13 cellular contexts compared by ENCODE assay signal in the genomic region with DNA sequence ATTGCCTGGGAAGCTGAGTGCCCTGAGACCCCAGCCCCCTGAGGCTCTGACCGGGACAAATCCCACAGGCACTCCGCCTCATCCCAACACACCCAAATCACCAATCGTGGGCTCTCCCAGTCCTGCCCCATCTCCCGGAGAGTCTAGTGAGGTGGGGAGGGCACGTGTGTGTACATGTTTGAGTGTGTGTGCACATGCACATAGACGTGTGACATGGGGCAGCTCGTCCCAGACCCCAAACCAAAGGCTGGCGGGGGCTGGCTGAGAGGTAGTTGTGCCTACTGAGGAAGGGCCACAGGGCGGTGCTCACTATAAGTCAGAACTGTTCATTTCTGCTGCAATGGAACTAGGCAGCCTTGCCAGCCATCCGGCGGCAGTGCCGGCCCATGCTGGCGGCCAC. TPM values are rescaled to one million over a fixed set of nuclear protein-coding genes. Genes with fewer than 3 reads are reported as not detected.
DNase-seq lines count a peak whose midpoint lies in the region; ATAC-seq, FAIRE-seq and TF ChIP-seq lines count a peak whose summit lies in the region.
"Had no signal": no experiment of that assay in that cellular context is flagged by ENCODE, and none has a peak within 500 bp of the region (broad histone marks: within the 10 kb centered on the region; RNA-seq: fewer than 3 reads in every experiment).

No MANE protein-coding gene starts in this region.

- WGBS in H1 (ENCODE audit: extremely low coverage in 1 of 2, insufficient coverage in 1 of 2, insufficient read length in 1 of 2, insufficient replicate concordance in 2 of 2, low coverage in 1 of 2, low lambda C conversion rate in 2 of 2, missing lambda C conversion rate in 1 of 2), 2 experiments = 89% methylated on average over 13 of the region's 13 CpGs; no CpG with 5 or more reads in 1 of the 2 experiments
- 86% methylated on average over 10 of the region's 13 CpGs for WGBS in mesenchymal stem cell

- TF ChIP-seq CTCF in H1 (IDR thresholded peaks at IDR 0.05; ENCODE audit: control extremely low read depth in 1 of 3, insufficient read depth in 1 of 3, low read depth in 1 of 3, low read length in 3 of 3) = no peak

- TF ChIP-seq RAD21 in H1 (IDR thresholded peaks at IDR 0.05 in 1 of 2, conservative IDR thresholded peaks at IDR 0.05 in 1 of 2; ENCODE audit: low read depth in 2 of 2, low read length in 2 of 2) = no peak

- POLR2A ChIA-PET in H1 (lab: Charles Lee; ENCODE audit: partially characterized antibody) = interaction anchor here (1.0 to 1.9 kb wide), 3 partner anchors 9 to 61 kb away, joined by 3 to 8 read pairs (median 3); no protein-coding TSS in a partner anchor

- H3K23me2 ChIP-seq in H1 (ENCODE audit: low read depth, low read length) = no peaks in the 10 kb centered on the region

- no peaks in the 10 kb centered on the region for H3K36me3 ChIP-seq in H1 (ENCODE audit: control insufficient read depth in 2 of 4, insufficient read depth in 4 of 4, low read length in 3 of 4)
- H3K36me3 ChIP-seq in skeletal muscle tissue (ENCODE audit: control insufficient read depth in 3 of 3, insufficient read depth in 3 of 3, low read length in 3 of 3) = peaks cover 2 to 11% (median 7%) of the 10 kb centered on the region in 3 donors
- peaks cover 18 to 19% of the 10 kb centered on the region in 2 experiments for H3K36me3 ChIP-seq in mesenchymal stem cell (ENCODE audit: control insufficient read depth in 1 of 2, insufficient read depth in 2 of 2, low read depth in 1 of 2, low read length in 2 of 2)

- H3K18ac ChIP-seq in H1 (ENCODE audit: extremely low read depth, low read length) = no peak overlapping the region
- no peak overlapping the region for H3K18ac ChIP-seq in mesenchymal stem cell (ENCODE audit: low read depth in 1 of 2, low read length in 2 of 2)

- H3K14ac ChIP-seq in H1 (ENCODE audit: insufficient read length) (no peak overlapping the region), mesenchymal stem cell (ENCODE audit: low read length in 2 of 2) (no peak overlapping the region)

- CTCF ChIA-PET in H1 (lab: Charles Lee; ENCODE audit: partially characterized antibody) = interaction anchor here (0.8 to 9.7 kb wide), 3 partner anchors 9 to 68 kb away, joined by 3 to 87 read pairs (median 3); partner anchors contain the start of gene SNAI3

- H3K9me3 ChIP-seq in H1 (ENCODE audit: insufficient read depth in 2 of 2, low read depth in 1 of 2, low read length in 1 of 2) = no peaks in the 10 kb centered on the region
- no peaks in the 10 kb centered on the region for H3K9me3 ChIP-seq in skeletal muscle tissue (ENCODE audit: control insufficient read depth in 3 of 3, low read length in 3 of 3)
- no peaks in the 10 kb centered on the region for H3K9me3 ChIP-seq in mesenchymal stem cell (ENCODE audit: control insufficient read depth, low read length)
- H3K9me3 ChIP-seq: A549, BLaER1, Caco-2 had no signal

- H2BK5ac ChIP-seq in H1 (ENCODE audit: low read depth, low read length) (no peak overlapping the region), mesenchymal stem cell (ENCODE audit: low read depth, low read length, poor library complexity, severe bottlenecking) (no peak overlapping the region)

- FAIRE-seq in H1 (lab: Jason Lieb, UNC) = no peak
- FAIRE-seq: A549, HTR-8/SVneo had no signal

- no peaks in the 10 kb centered on the region for H3K79me2 ChIP-seq in H1 (ENCODE audit: control insufficient read depth in 1 of 2, insufficient read depth in 2 of 2, low read length in 2 of 2)

- peaks cover 0 to 4% of the 10 kb centered on the region in 2 experiments for H4K20me1 ChIP-seq in H1 (replicated peaks in 1 of 2; ENCODE audit: control insufficient read depth in 1 of 2, insufficient read depth in 2 of 2, low read length in 2 of 2)
- H4K20me1 ChIP-seq: BLaER1 had no signal

- H4K8ac ChIP-seq in H1 (ENCODE audit: extremely low read depth, insufficient read depth, low read length) = 0 out of 2 replicates have a peak overlapping the region, but pooled peaks have one; percentile 16
- H4K8ac ChIP-seq in mesenchymal stem cell (ENCODE audit: low read length) = no peak overlapping the region

- no peak overlapping the region for H4K5ac ChIP-seq in H1 (ENCODE audit: insufficient read length, low read depth, low read length)

- no peaks in the 10 kb centered on the region for H3K4me1 ChIP-seq in H1 (replicated peaks in 1 of 4; ENCODE audit: control insufficient read depth in 3 of 4, insufficient read depth in 4 of 4, low read length in 3 of 4)
- H3K4me1 ChIP-seq in skeletal muscle tissue (ENCODE audit: control insufficient read depth in 3 of 3, insufficient read depth in 3 of 3, low read length in 3 of 3) = peaks cover 63 to 84% (median 66%) of the 10 kb centered on the region in 3 donors
- peaks cover 8% of the 10 kb centered on the region for H3K4me1 ChIP-seq in mesenchymal stem cell (ENCODE audit: control insufficient read depth, insufficient read depth, low read depth, low read length)
- H3K4me1 ChIP-seq: A549, Caco-2 had no signal

- H2AFZ ChIP-seq in H1 (ENCODE audit: low read length) (no peak overlapping the region), mesenchymal stem cell (ENCODE audit: low read depth, low read length) (no peak overlapping the region)
- H2AFZ ChIP-seq: GM23248 had no signal

- H3K27ac ChIP-seq in H1 (ENCODE audit: low read depth, low read length) = no peak overlapping the region
- H3K27ac ChIP-seq in skeletal muscle tissue (ENCODE audit: low read depth, low read length) = no peak overlapping the region
- no peak overlapping the region for H3K27ac ChIP-seq in mesenchymal stem cell (ENCODE audit: low read length, poor library complexity, severe bottlenecking)
- H3K27ac ChIP-seq: A549, BLaER1, GM23248 had no signal

- H3K23ac ChIP-seq in H1 (ENCODE audit: insufficient read length) (no peak overlapping the region), mesenchymal stem cell (ENCODE audit: low read length in 2 of 2) (no peak overlapping the region)

- H3K9ac ChIP-seq in H1 (replicated peaks in 1 of 4; ENCODE audit: extremely low read depth in 1 of 4, low read depth in 3 of 4, low read length in 3 of 4) = no peak overlapping the region
- peak overlapping the region in 2 of 3 donors; percentile 2 to 3 for H3K9ac ChIP-seq in skeletal muscle tissue (ENCODE audit: low read depth in 1 of 3, low read length in 3 of 3)
- H3K9ac ChIP-seq in mesenchymal stem cell (ENCODE audit: low read length) = no peak overlapping the region
- H3K9ac ChIP-seq: BLaER1, GM23248 had no signal

- H2BK120ac ChIP-seq in H1 (replicated peaks; ENCODE audit: low read depth, low read length) (no peak overlapping the region), mesenchymal stem cell (ENCODE audit: low read depth, low read length) (no peak overlapping the region)

- H3K27me3 ChIP-seq in H1 (replicated peaks in 1 of 4; ENCODE audit: control insufficient read depth in 3 of 4, extremely low read depth in 1 of 4, insufficient read depth in 3 of 4, low read length in 3 of 4) (no peaks in the 10 kb centered on the region), skeletal muscle tissue (ENCODE audit: control insufficient read depth in 3 of 3, insufficient read depth in 3 of 3, low read length in 3 of 3) (peaks cover 0 to 23% (median 7%) of the 10 kb centered on the region in 3 donors), mesenchymal stem cell (ENCODE audit: control insufficient read depth in 1 of 2, insufficient read depth in 1 of 2, low read length in 2 of 2) (peaks cover 20 to 48% of the 10 kb centered on the region in 2 experiments)
- H3K27me3 ChIP-seq: BLaER1 had no signal

- TF ChIP-seq POLR2A in GM15510 (IDR thresholded peaks at IDR 0.05; ENCODE audit: borderline replicate concordance, extremely low read depth, insufficient read length) (peak; percentile 6), H1 (IDR thresholded peaks at IDR 0.05; ENCODE audit: control extremely low read depth in 1 of 2, low read depth in 2 of 2, low read length in 2 of 2) (no peak)

- TF ChIP-seq EP300 in H1 (IDR thresholded peaks at IDR 0.05; ENCODE audit: borderline replicate concordance in 1 of 2, low read depth in 2 of 2, low read length in 2 of 2) = no peak

- no peak overlapping the region for H3K56ac ChIP-seq in H1 (replicated peaks; ENCODE audit: insufficient read length, low read depth, low read length)

- H3K4me3 ChIP-seq in H1 (ENCODE audit: extremely low read depth in 1 of 4, insufficient read depth in 2 of 4, low read depth in 3 of 4, low read length in 4 of 4) = no peak overlapping the region
- no peak overlapping the region for H3K4me3 ChIP-seq in skeletal muscle tissue (ENCODE audit: low read length in 3 of 3)
- no peak overlapping the region for H3K4me3 ChIP-seq in mesenchymal stem cell (ENCODE audit: insufficient read depth in 1 of 2, low read depth in 1 of 2, low read length in 2 of 2)
- H3K4me3 ChIP-seq: A549, BLaER1, GM23248 had no signal

- no peak overlapping the region for H3K4me2 ChIP-seq in H1 (ENCODE audit: insufficient read depth in 1 of 2, low read depth in 2 of 2, low read length in 2 of 2)
- no peak overlapping the region for H3K4me2 ChIP-seq in mesenchymal stem cell (ENCODE audit: low read length, poor library complexity, severe bottlenecking)
- H3K4me2 ChIP-seq: A549, BLaER1 had no signal

- H3K79me1 ChIP-seq in H1 (ENCODE audit: low read depth, low read length) (no peaks in the 10 kb centered on the region), mesenchymal stem cell (replicated peaks; ENCODE audit: low read length, poor library complexity, severe bottlenecking) (no peaks in the 10 kb centered on the region)

- DNase-seq in H1 (ENCODE audit: low read depth in 1 of 2, low spot score in 2 of 2) = no peak
- DNase-seq in mesenchymal stem cell = no peak
- DNase-seq: Caco-2; CD8-positive, alpha-beta memory T cell; DND-41; GDM1; GM23248 had no signal

- no peak overlapping the region for H2BK12ac ChIP-seq in H1 (ENCODE audit: low read depth, low read length)
- no peak overlapping the region for H2BK12ac ChIP-seq in mesenchymal stem cell (ENCODE audit: low read length in 2 of 2)

- H2AK5ac ChIP-seq in H1 (ENCODE audit: low read depth, low read length) (no peak overlapping the region), mesenchymal stem cell (ENCODE audit: low read length, severe bottlenecking) (no peak overlapping the region)

- H2BK15ac ChIP-seq in H1 (ENCODE audit: low read length) (no peak overlapping the region), mesenchymal stem cell (ENCODE audit: low read depth, poor library complexity, severe bottlenecking) (no peak overlapping the region)

- H3K4ac ChIP-seq in H1 (replicated peaks; ENCODE audit: insufficient read length, low read depth, low read length) (no peak overlapping the region), mesenchymal stem cell (ENCODE audit: low read depth in 1 of 2, low read length in 2 of 2) (no peak overlapping the region)

- no peak overlapping the region for H4K91ac ChIP-seq in H1 (replicated peaks; ENCODE audit: insufficient read length, low read length)
- H4K91ac ChIP-seq in mesenchymal stem cell (ENCODE audit: low read length) = no peak overlapping the region

- ATAC-seq in esophagus mucosa = no peak
- ATAC-seq: A549 had no signal

- no peak overlapping the region for H2BK20ac ChIP-seq in H1 (ENCODE audit: low read length)

RNA-seq across cellular contexts. Expression of gene SNAI3, which starts 8.6 kb away (rescaled TPM):
- 8.5 and 8.7 TPM in 2 replicates for total RNA-seq in H1 (2021; fragmentation: NEBNext Ultra II Directional; extraction: Animal tissue kit (Norgen Biotek cat#: 25700))
- 13.3 and 15.8 TPM in 2 replicates for polyA plus RNA-seq in H1 (2011; rRNA removed)
- 9.4 TPM for polyA plus RNA-seq in H1 (2011; cell fraction: cytosol; rRNA removed)
- 11.3 TPM for polyA plus RNA-seq in H1 (2011; cell fraction: nucleus; rRNA removed)
- 5.5 to 8.7 TPM (median 8.3 TPM) in 4 replicates for polyA plus RNA-seq in H1 (2012, experiment 1 of 2)
- 9.6 TPM for polyA plus RNA-seq in H1 (2012, experiment 2 of 2)
- polyA plus RNA-seq in H1 (2013, experiment 1 of 2) = 9.0 TPM
- 9.0 TPM for polyA plus RNA-seq in H1 (2013, experiment 2 of 2)
- polyA minus RNA-seq in H1 (2011; rRNA and poly(A)+ RNA removed) = 4.3 and 5.2 TPM in 2 replicates
- 7.3 TPM for polyA minus RNA-seq in H1 (2011; cell fraction: cytosol; rRNA and poly(A)+ RNA removed)
- polyA minus RNA-seq in H1 (2011; cell fraction: nucleus; rRNA and poly(A)+ RNA removed) = 4.7 TPM
- total RNA-seq in skeletal muscle tissue (8.4 TPM), esophagus mucosa (0.28 TPM)
- polyA plus RNA-seq in mesenchymal stem cell (2013, experiment 1 of 2) = 0.06 TPM
- polyA plus RNA-seq in mesenchymal stem cell (2013, experiment 2 of 2) = 0.10 TPM
- total RNA-seq: GM23248 had no signal
- polyA plus RNA-seq: A549 had no signal

RNA-seq across cellular contexts. Expression of gene MVD, which starts 14.8 kb away (rescaled TPM):
- 77.3 and 80.6 TPM in 2 replicates for total RNA-seq in H1 (2021; fragmentation: NEBNext Ultra II Directional; extraction: Animal tissue kit (Norgen Biotek cat#: 25700))
- polyA plus RNA-seq in H1 (2011; rRNA removed) = 47.2 and 72.1 TPM in 2 replicates
- 74.6 TPM for polyA plus RNA-seq in H1 (2011; cell fraction: cytosol; rRNA removed)
- polyA plus RNA-seq in H1 (2011; cell fraction: nucleus; rRNA removed) = 130 TPM
- polyA plus RNA-seq in H1 (2012, experiment 1 of 2) = 52.7 to 95.2 TPM (median 88.5 TPM) in 4 replicates
- polyA plus RNA-seq in H1 (2012, experiment 2 of 2) = 64.7 TPM
- polyA plus RNA-seq in H1 (2013, experiment 1 of 2) = 71.4 TPM
- 71.3 TPM for polyA plus RNA-seq in H1 (2013, experiment 2 of 2)
- 15.9 and 21.7 TPM in 2 replicates for polyA minus RNA-seq in H1 (2011; rRNA and poly(A)+ RNA removed)
- polyA minus RNA-seq in H1 (2011; cell fraction: cytosol; rRNA and poly(A)+ RNA removed) = 39.8 TPM
- polyA minus RNA-seq in H1 (2011; cell fraction: nucleus; rRNA and poly(A)+ RNA removed) = 41.1 TPM
- total RNA-seq in skeletal muscle tissue (14.1 TPM), esophagus mucosa (154 TPM)
- polyA plus RNA-seq in mesenchymal stem cell (2013, experiment 1 of 2) = 120 TPM
- 109 TPM for polyA plus RNA-seq in mesenchymal stem cell (2013, experiment 2 of 2)

RNA-seq across cellular contexts. Expression of gene CYBA, which starts 26.9 kb away (rescaled TPM):
- total RNA-seq in H1 (2021; fragmentation: NEBNext Ultra II Directional; extraction: Animal tissue kit (Norgen Biotek cat#: 25700)) = 136 and 161 TPM in 2 replicates
- 254 and 340 TPM in 2 replicates for polyA plus RNA-seq in H1 (2011; rRNA removed)
- 233 TPM for polyA plus RNA-seq in H1 (2011; cell fraction: cytosol; rRNA removed)
- 322 TPM for polyA plus RNA-seq in H1 (2011; cell fraction: nucleus; rRNA removed)
- 69.1 to 193 TPM (median 184 TPM) in 4 replicates for polyA plus RNA-seq in H1 (2012, experiment 1 of 2)
- polyA plus RNA-seq in H1 (2012, experiment 2 of 2) = 245 TPM
- 267 TPM for polyA plus RNA-seq in H1 (2013, experiment 1 of 2)
- polyA plus RNA-seq in H1 (2013, experiment 2 of 2) = 285 TPM
- 41.6 and 53.9 TPM in 2 replicates for polyA minus RNA-seq in H1 (2011; rRNA and poly(A)+ RNA removed)
- 80.0 TPM for polyA minus RNA-seq in H1 (2011; cell fraction: cytosol; rRNA and poly(A)+ RNA removed)
- polyA minus RNA-seq in H1 (2011; cell fraction: nucleus; rRNA and poly(A)+ RNA removed) = 68.6 TPM
- total RNA-seq in skeletal muscle tissue = 90.8 TPM
- 319 TPM for polyA plus RNA-seq in mesenchymal stem cell (2013, experiment 1 of 2)
- 325 TPM for polyA plus RNA-seq in mesenchymal stem cell (2013, experiment 2 of 2)
- total RNA-seq in esophagus mucosa = 66.3 TPM

RNA-seq across cellular contexts. Expression of gene RNF166, which starts 28.5 kb away (rescaled TPM):
- total RNA-seq in H1 (2021; fragmentation: NEBNext Ultra II Directional; extraction: Animal tissue kit (Norgen Biotek cat#: 25700)) = 28.7 and 31.2 TPM in 2 replicates
- polyA plus RNA-seq in H1 (2011; rRNA removed) = 29.8 and 36.6 TPM in 2 replicates
- 33.3 TPM for polyA plus RNA-seq in H1 (2011; cell fraction: cytosol; rRNA removed)
- 86.5 TPM for polyA plus RNA-seq in H1 (2011; cell fraction: nucleus; rRNA removed)
- 11.9 to 24.8 TPM (median 22.4 TPM) in 4 replicates for polyA plus RNA-seq in H1 (2012, experiment 1 of 2)
- polyA plus RNA-seq in H1 (2012, experiment 2 of 2) = 21.8 TPM
- polyA plus RNA-seq in H1 (2013, experiment 1 of 2) = 24.2 TPM
- polyA plus RNA-seq in H1 (2013, experiment 2 of 2) = 22.1 TPM
- polyA minus RNA-seq in H1 (2011; rRNA and poly(A)+ RNA removed) = 11.7 and 12.3 TPM in 2 replicates
- 23.6 TPM for polyA minus RNA-seq in H1 (2011; cell fraction: cytosol; rRNA and poly(A)+ RNA removed)
- 24.6 TPM for polyA minus RNA-seq in H1 (2011; cell fraction: nucleus; rRNA and poly(A)+ RNA removed)
- total RNA-seq in skeletal muscle tissue = 12.0 TPM
- 12.6 TPM for polyA plus RNA-seq in mesenchymal stem cell (2013, experiment 1 of 2)
- polyA plus RNA-seq in mesenchymal stem cell (2013, experiment 2 of 2) = 10.8 TPM
- 4.7 TPM for total RNA-seq in esophagus mucosa

RNA-seq across cellular contexts. Expression of gene CTU2, which starts 28.6 kb away (rescaled TPM):
- total RNA-seq in H1 (2021; fragmentation: NEBNext Ultra II Directional; extraction: Animal tissue kit (Norgen Biotek cat#: 25700)) = 42.9 and 49.7 TPM in 2 replicates
- 32.7 and 45.4 TPM in 2 replicates for polyA plus RNA-seq in H1 (2011; rRNA removed)
- polyA plus RNA-seq in H1 (2011; cell fraction: cytosol; rRNA removed) = 29.7 TPM
- 60.2 TPM for polyA plus RNA-seq in H1 (2011; cell fraction: nucleus; rRNA removed)
- polyA plus RNA-seq in H1 (2012, experiment 1 of 2) = 22.3 to 36.0 TPM (median 28.1 TPM) in 4 replicates
- polyA plus RNA-seq in H1 (2012, experiment 2 of 2) = 31.0 TPM
- polyA plus RNA-seq in H1 (2013, experiment 1 of 2) = 62.2 TPM
- 60.5 TPM for polyA plus RNA-seq in H1 (2013, experiment 2 of 2)
- 10.7 and 10.9 TPM in 2 replicates for polyA minus RNA-seq in H1 (2011; rRNA and poly(A)+ RNA removed)
- 19.5 TPM for polyA minus RNA-seq in H1 (2011; cell fraction: cytosol; rRNA and poly(A)+ RNA removed)
- polyA minus RNA-seq in H1 (2011; cell fraction: nucleus; rRNA and poly(A)+ RNA removed) = 20.0 TPM
- total RNA-seq in skeletal muscle tissue (10.4 TPM), esophagus mucosa (14.3 TPM)
- 34.1 TPM for polyA plus RNA-seq in mesenchymal stem cell (2013, experiment 1 of 2)
- polyA plus RNA-seq in mesenchymal stem cell (2013, experiment 2 of 2) = 31.6 TPM

Comparison
In these comparisons a context has a peak if more than half of its experiments do, and no peak if none do; other contexts are left out.
1. H3K9ac ChIP-seq: peak in skeletal muscle tissue (2 of 3); none in H1 (0 of 4) and mesenchymal stem cell (single experiment).